Comparison of ENCODE assay signal across 5 cellular contexts in genomic region chr17:18500281-18500680, GRCh38. TPM values are rescaled to one million over a fixed set of nuclear protein-coding genes. Genes with fewer than 3 reads are reported as not detected.
"Had no signal": no experiment of that assay in that cellular context is flagged by ENCODE, and none has a peak within 500 bp of the region (broad histone marks: within the 10 kb centered on the region; RNA-seq: fewer than 3 reads in every experiment).

No MANE protein-coding gene starts in this region.

RNA-seq across cellular contexts. Expression of gene LGALS9C, which starts 23.7 kb away (rescaled TPM):
- total RNA-seq: GM23248, H4, H7, HT-29 had no signal
- polyA plus RNA-seq: GM23248, IgD-negative memory B cell had no signal
